In the genomic region with DNA sequence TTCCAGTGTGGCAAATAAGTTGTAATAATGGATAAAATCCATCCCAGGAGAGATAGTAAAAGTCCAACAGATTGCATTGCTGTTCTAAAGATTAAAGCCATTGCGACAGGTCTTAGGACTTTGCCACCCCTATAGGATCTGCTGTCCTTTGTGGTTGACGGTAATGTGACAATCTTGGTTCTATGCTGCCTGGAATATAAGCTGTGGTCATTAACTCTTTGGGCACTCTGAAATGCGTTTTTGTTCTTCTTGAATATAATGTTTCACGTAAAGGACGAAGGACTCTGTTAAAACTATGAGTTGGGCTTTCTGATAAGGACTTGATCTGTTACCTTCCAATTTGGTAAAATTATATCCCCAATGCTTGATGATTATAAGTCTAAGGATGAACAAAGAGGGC, we compare ENCODE assay signal across 19 cellular contexts. TPM values are rescaled to one million over a fixed set of nuclear protein-coding genes. Genes with fewer than 3 reads are reported as not detected.
DNase-seq lines count a peak whose midpoint lies in the region; ATAC-seq and TF ChIP-seq lines count a peak whose summit lies in the region.
"Had no signal": no experiment of that assay in that cellular context is flagged by ENCODE, and none has a peak within 500 bp of the region (broad histone marks: within the 10 kb centered on the region; RNA-seq: fewer than 3 reads in every experiment).

CLDN24 (minus strand) TSS at position 101 of the 400 bp plus-strand sequence; CDS start at position 101, 0 bp downstream.

- POLR2A ChIA-PET in Panc1 (lab: Charles Lee), result no interaction called here
- POLR2A ChIA-PET in naive thymus-derived CD8-positive, alpha-beta T cell (lab: Charles Lee), result no interaction called here

- H3K27ac ChIP-seq in breast epithelium, result peak within 1 kb of the TSS; percentile 14 to 48
- no peak within 1 kb of the TSS for H3K27ac ChIP-seq in mammary epithelial cell (ENCODE audit: insufficient read depth, low read depth, low read length)
- no peak within 1 kb of the TSS for H3K27ac ChIP-seq in Panc1 (ENCODE audit: low read length)
- H3K27ac ChIP-seq in endodermal cell (ENCODE audit: low read depth, low read length), result no peak within 1 kb of the TSS
- H3K27ac ChIP-seq: GM23248, SJCRH30 had no signal

- peaks cover 1 to 24% (median 19%) of the 10 kb centered on the region in 4 donors for H3K4me1 Mint-ChIP-seq in naive thymus-derived CD8-positive, alpha-beta T cell
- H3K4me1 Mint-ChIP-seq in endodermal cell, result no peaks in the 10 kb centered on the region
- H3K4me1 Mint-ChIP-seq: CD4-positive, CD25-positive, alpha-beta regulatory T cell had no signal

- no peak for ATAC-seq in Panc1
- no peak for ATAC-seq in naive thymus-derived CD8-positive, alpha-beta T cell
- ATAC-seq: K562, PC-3 had no signal

- BruUV-seq in mammary epithelial cell (replicated peaks; lab: Mats Ljungman, UMichigan) (no TSS peak), Panc1 (replicated peaks; lab: Mats Ljungman, UMichigan) (TSS peak; percentile 15)

- DNase-seq in breast epithelium (ENCODE audit: low spot score in 2 of 2) (no peak), mammary epithelial cell (no peak), Panc1 (ENCODE audit: low read depth, low spot score) (no peak), endodermal cell (no peak), HT-29 (ENCODE audit: low spot score) (no peak), NCI-H446 (lab: John Stamatoyannopoulos, UW) (no peak)
- no peak for DNase-seq in naive thymus-derived CD8-positive, alpha-beta T cell
- DNase-seq: CD4-positive, CD25-positive, alpha-beta regulatory T cell; DND-41; GM23248; NCI-H1048; NCI-H1436 treated with DMSO at 0.1 percent for 48 hours; NCI-H2029 treated with DMSO at 0.1 percent for 48 hours; NCI-H2171 treated with DMSO at 0.1 percent for 48 hours; NCI-H510A; NCI-H82; PC-3; SJCRH30 had no signal

- no peaks in the 10 kb centered on the region for H3K79me2 ChIP-seq in mammary epithelial cell (ENCODE audit: insufficient read depth, low read length)

- H3K4me1 ChIP-seq in breast epithelium (no peaks in the 10 kb centered on the region), mammary epithelial cell (ENCODE audit: insufficient read depth, low read length) (peaks cover 4% of the 10 kb centered on the region), Panc1 (ENCODE audit: control insufficient read depth, insufficient read depth, low read length) (no peaks in the 10 kb centered on the region), endodermal cell (ENCODE audit: control insufficient read depth, insufficient read depth, low read length) (no peaks in the 10 kb centered on the region)
- H3K4me1 ChIP-seq: SJCRH30 had no signal

- H3K36me3 ChIP-seq in breast epithelium, result no peaks in the 10 kb centered on the region
- H3K36me3 ChIP-seq in mammary epithelial cell (ENCODE audit: insufficient read depth, low read length), result no peaks in the 10 kb centered on the region
- H3K36me3 ChIP-seq in Panc1 (ENCODE audit: control insufficient read depth, insufficient read depth, low read length), result no peaks in the 10 kb centered on the region
- H3K36me3 ChIP-seq in endodermal cell (ENCODE audit: control insufficient read depth, insufficient read depth, low read length), result peaks cover 36% of the 10 kb centered on the region
- H3K36me3 ChIP-seq: SJCRH30 had no signal

- H3K4me2 ChIP-seq in mammary epithelial cell (ENCODE audit: insufficient read depth, low read depth, low read length), result no peak within 1 kb of the TSS

- no peak for TF ChIP-seq CTCF in breast epithelium (IDR thresholded peaks at IDR 0.05)
- no peak for TF ChIP-seq CTCF in mammary epithelial cell (conservative IDR thresholded peaks at IDR 0.05 in 1 of 2, IDR thresholded peaks at IDR 0.05 in 1 of 2; ENCODE audit: extremely low read depth in 1 of 2, insufficient read depth in 1 of 2, low read depth in 1 of 2, low read length in 2 of 2)
- TF ChIP-seq CTCF in Panc1 (IDR thresholded peaks at IDR 0.05), result no peak
- TF ChIP-seq CTCF in endodermal cell (conservative IDR thresholded peaks at IDR 0.05), result no peak

- dilution Hi-C loops in mammary epithelial cell (cut with HindIII; ENCODE audit: low sequenced_read_pairs), result no loop called here

- no peak for TF ChIP-seq POLR2A in breast epithelium (IDR thresholded peaks at IDR 0.05)

- CTCF ChIA-PET in mammary epithelial cell (lab: Charles Lee; ENCODE audit: low non-redundant PET), result no interaction called here
- CTCF ChIA-PET in Panc1 (lab: Charles Lee), result no interaction called here

- intact Hi-C loops in breast epithelium (cut with DNase I; ENCODE audit: low total_unique reads) (no loop called here), mammary epithelial cell (cut with micrococcal nuclease) (no loop called here), Panc1 (cut with micrococcal nuclease; ENCODE audit: unreplicated experiment) (no loop called here)

- H3K27me3 ChIP-seq in breast epithelium, result no peaks in the 10 kb centered on the region
- H3K27me3 ChIP-seq in mammary epithelial cell (ENCODE audit: insufficient read depth, low read length), result no peaks in the 10 kb centered on the region
- H3K27me3 ChIP-seq in Panc1 (ENCODE audit: control insufficient read depth, insufficient read depth, low read length), result no peaks in the 10 kb centered on the region
- H3K27me3 ChIP-seq in endodermal cell (ENCODE audit: control insufficient read depth, insufficient read depth, low read length, poor library complexity, severe bottlenecking), result no peaks in the 10 kb centered on the region
- H3K27me3 ChIP-seq: SJCRH30 had no signal

- H3K27ac Mint-ChIP-seq in naive thymus-derived CD8-positive, alpha-beta T cell, result peak within 1 kb of the TSS in 7 of 10 donors; percentile 14 to 66 (median 41)
- no peak within 1 kb of the TSS for H3K27ac Mint-ChIP-seq in endodermal cell
- H3K27ac Mint-ChIP-seq: CD4-positive, CD25-positive, alpha-beta regulatory T cell had no signal

- WGBS in mammary epithelial cell (ENCODE audit: low coverage, missing lambda C conversion rate), result 97% methylated on average over 5 of the region's 5 CpGs
- 93 to 97% methylated on average over 2 to 5 of the region's 5 CpGs for WGBS in endodermal cell (ENCODE audit: insufficient coverage in 1 of 2, insufficient read length in 1 of 2), 2 experiments

- no peaks in the 10 kb centered on the region for H3K36me3 Mint-ChIP-seq in naive thymus-derived CD8-positive, alpha-beta T cell
- peaks cover 47% of the 10 kb centered on the region for H3K36me3 Mint-ChIP-seq in endodermal cell (ENCODE audit: low read depth)

- H3K9me3 ChIP-seq in breast epithelium, result no peaks in the 10 kb centered on the region
- no peaks in the 10 kb centered on the region for H3K9me3 ChIP-seq in mammary epithelial cell (replicated peaks; ENCODE audit: insufficient read depth, low read length)
- no peaks in the 10 kb centered on the region for H3K9me3 ChIP-seq in Panc1 (ENCODE audit: control insufficient read depth, insufficient read depth, low read depth, low read length)
- H3K9me3 ChIP-seq in endodermal cell (ENCODE audit: control insufficient read depth, low read length), result peaks cover 20% of the 10 kb centered on the region
- H3K9me3 ChIP-seq: SJCRH30 had no signal

- H3K9me3 Mint-ChIP-seq in naive thymus-derived CD8-positive, alpha-beta T cell, result peaks cover 0 to 4% (median 0%) of the 10 kb centered on the region in 9 donors
- peaks cover 24% of the 10 kb centered on the region for H3K9me3 Mint-ChIP-seq in endodermal cell
- H3K9me3 Mint-ChIP-seq: CD4-positive, CD25-positive, alpha-beta regulatory T cell had no signal

- in situ Hi-C loops in mammary epithelial cell (cut with MboI; ENCODE audit: low sequenced_read_pairs in 2 of 2), result no loop called here
- in situ Hi-C loops in Panc1 (cut with HindIII; ENCODE audit: low pct_unique_long_range_greater_than_20kb, low sequenced_read_pairs), result no loop called here

- H4K20me1 ChIP-seq in mammary epithelial cell (ENCODE audit: insufficient read depth, low read length), result no peaks in the 10 kb centered on the region

- H3K9ac ChIP-seq in mammary epithelial cell (ENCODE audit: insufficient read depth, low read length), result no peak within 1 kb of the TSS
- H3K9ac ChIP-seq in endodermal cell (ENCODE audit: extremely low read depth, low read length, poor library complexity, severe bottlenecking), result no peak within 1 kb of the TSS
- H3K9ac ChIP-seq: GM23248 had no signal

- no peak within 1 kb of the TSS for H3K4me3 ChIP-seq in breast epithelium
- H3K4me3 ChIP-seq in mammary epithelial cell (replicated peaks in 1 of 3; ENCODE audit: insufficient read depth in 1 of 3, low read depth in 2 of 3, low read length in 3 of 3), result no peak within 1 kb of the TSS
- no peak within 1 kb of the TSS for H3K4me3 ChIP-seq in Panc1 (ENCODE audit: low read depth in 2 of 2, low read length in 2 of 2)
- no peak within 1 kb of the TSS for H3K4me3 ChIP-seq in endodermal cell (ENCODE audit: low read length)
- H3K4me3 ChIP-seq: GM23248, K562, SJCRH30 had no signal

- H3K4me3 Mint-ChIP-seq in naive thymus-derived CD8-positive, alpha-beta T cell, result peak within 1 kb of the TSS in 5 of 10 donors; percentile 10 to 69 (median 40)
- H3K4me3 Mint-ChIP-seq in endodermal cell, result no peak within 1 kb of the TSS
- H3K4me3 Mint-ChIP-seq: CD4-positive, CD25-positive, alpha-beta regulatory T cell had no signal

- no peak within 1 kb of the TSS for H2AFZ ChIP-seq in mammary epithelial cell (ENCODE audit: low read depth, low read length)
- H2AFZ ChIP-seq: GM23248 had no signal

- peaks cover 0 to 6% (median 4%) of the 10 kb centered on the region in 5 donors for H3K27me3 Mint-ChIP-seq in naive thymus-derived CD8-positive, alpha-beta T cell
- H3K27me3 Mint-ChIP-seq in endodermal cell (ENCODE audit: insufficient read depth), result no peaks in the 10 kb centered on the region

RNA-seq across cellular contexts. Expression of gene CLDN24, which starts in this region (rescaled TPM):
- total RNA-seq in breast epithelium, result not detected
- total RNA-seq in mammary epithelial cell, result not detected
- not detected for polyA plus RNA-seq in mammary epithelial cell
- polyA minus RNA-seq in mammary epithelial cell, result not detected
- not detected for total RNA-seq in Panc1 (2021; ENCODE audit: unreplicated experiment)
- not detected for polyA plus RNA-seq in Panc1 (2012; ENCODE audit: insufficient read length)
- not detected for total RNA-seq in naive thymus-derived CD8-positive, alpha-beta T cell
- 1 to 10 TPM in 1 of 3 donors, not detected in 2; 1.6 TPM for polyA plus RNA-seq in naive thymus-derived CD8-positive, alpha-beta T cell
- not detected for total RNA-seq in endodermal cell
- polyA plus RNA-seq in endodermal cell (2013, experiment 1 of 2), result not detected
- not detected for polyA plus RNA-seq in endodermal cell (2013, experiment 2 of 2)
- not detected in 2 replicates for total RNA-seq in HT-29 (2014; rRNA removed; shearing (Covaris generic))
- total RNA-seq: CD4-positive, CD25-positive, alpha-beta regulatory T cell; GM23248; K562; PC-3; SJCRH30 had no signal
- polyA plus RNA-seq: CD4-positive, CD25-positive, alpha-beta regulatory T cell; GM23248; K562 had no signal

Comparison
In these comparisons a context has a peak if more than half of its experiments do, and no peak if none do; other contexts are left out.
1. H3K27ac ChIP-seq: peak in breast epithelium (2 of 2); none in mammary epithelial cell (single experiment), Panc1 (single experiment) and endodermal cell (single experiment).